1 cellular context compared by ENCODE assay signal in genomic region chr17:28346199-28346580, GRCh38.
TF ChIP-seq lines count a peak whose summit lies in the region.

No MANE protein-coding gene starts in this region.

TF ChIP-seq in HepG2, 621 proteins besides CTCF, POLR2A, EP300 and RAD21:
- no peak for TF ChIP-seq ATF5 (CRISPR knock-in tag; IDR thresholded peaks at IDR 0.05; ENCODE audit: low read depth)
- 0 out of 2 replicates have a peak, but pooled peaks have one; percentile 8 for TF ChIP-seq KMT2A (CRISPR knock-in tag; IDR thresholded peaks at IDR 0.05)
- no peak for TF ChIP-seq BRD4 (CRISPR knock-in tag; IDR thresholded peaks at IDR 0.05)
- no peak for TF ChIP-seq ZNF33B (CRISPR knock-in tag; IDR thresholded peaks at IDR 0.05)
- no peak for TF ChIP-seq ZNF619 (CRISPR knock-in tag; IDR thresholded peaks at IDR 0.05)
- TF ChIP-seq ZNF12 (CRISPR knock-in tag; IDR thresholded peaks at IDR 0.05), result no peak
